8 cellular contexts compared by ENCODE assay signal in the genomic region with DNA sequence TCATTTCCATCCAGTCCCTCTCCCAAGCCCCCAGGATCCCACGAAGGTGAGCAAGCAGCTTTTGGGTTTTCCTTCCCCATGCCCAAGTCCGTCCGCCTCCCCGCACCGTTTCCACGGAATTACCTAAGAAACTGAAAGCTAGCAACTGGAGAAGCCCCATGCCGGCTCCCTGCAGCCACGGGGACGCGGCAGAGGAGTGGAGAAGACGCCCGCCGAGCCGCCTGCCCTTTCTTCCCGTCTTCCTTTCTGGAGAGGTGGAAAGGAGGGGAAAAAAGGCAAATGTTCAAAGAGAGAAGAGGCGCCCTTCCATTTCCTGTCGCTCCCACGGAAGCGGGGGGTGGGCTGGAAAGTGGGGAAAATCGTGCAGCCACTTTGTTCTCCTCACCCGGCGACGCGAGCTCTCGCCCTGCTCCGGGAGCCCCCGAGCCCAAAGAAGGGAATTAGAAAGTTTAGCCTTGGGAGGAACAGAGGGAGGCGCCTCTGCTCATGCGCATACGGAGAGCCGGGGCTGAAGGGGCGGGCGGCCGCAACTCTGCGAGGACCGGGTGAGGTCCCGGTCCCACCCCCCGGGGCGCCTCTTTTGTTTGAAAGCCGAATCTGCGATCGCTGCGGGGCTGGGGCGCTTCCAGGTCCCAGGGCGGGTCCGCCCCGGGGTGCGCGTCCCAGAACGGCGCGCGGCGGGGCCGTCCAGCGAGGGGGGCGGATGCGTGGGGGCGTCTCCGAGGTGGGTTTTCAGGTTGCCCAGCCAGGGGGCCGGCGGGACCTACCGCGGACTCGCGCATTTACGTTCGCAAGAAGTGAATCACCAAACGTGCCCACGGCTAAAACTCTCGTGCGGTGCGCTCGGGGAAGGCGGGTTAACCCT. TPM values are rescaled to one million over a fixed set of nuclear protein-coding genes. Genes with fewer than 3 reads are reported as not detected.
DNase-seq lines count a peak whose midpoint lies in the region; ATAC-seq and TF ChIP-seq lines count a peak whose summit lies in the region.

A gene (minus strand): TSS at position 436 of the 865 bp plus-strand sequence. CDS start 276 bp downstream, at position 160.

- H3K27ac Mint-ChIP-seq in GM23338: no peak within 1 kb of the TSS

- peaks cover 67% of the 10 kb centered on the region for H3K27me3 Mint-ChIP-seq in GM23338 (ENCODE audit: insufficient read depth, low read depth, poor library complexity)

- no peaks in the 10 kb centered on the region for H3K79me2 ChIP-seq in GM23338 (replicated peaks; ENCODE audit: insufficient read depth)

- in situ Hi-C loops in ACHN (cut with HindIII; ENCODE audit: low pct_ligation_motif_present, low pct_unique_long_range_greater_than_20kb, low sequenced_read_pairs): no loop called here

- no peaks in the 10 kb centered on the region; the same call in 2 of the 3 replicates for H3K36me3 Mint-ChIP-seq in GM23338 (ENCODE audit: low read depth)

- H3K27ac ChIP-seq in GM23338 (ENCODE audit: low read depth): no peak within 1 kb of the TSS

- H3K4me3 ChIP-seq in GM23338: peak within 1 kb of the TSS; percentile 92

- no peaks in the 10 kb centered on the region; the same call in 1 of the 2 replicates for H4K20me1 ChIP-seq in GM23338 (replicated peaks; ENCODE audit: insufficient read depth)

- peak within 1 kb of the TSS; percentile 98 for H3K4me2 ChIP-seq in GM23338

- peak within 1 kb of the TSS; percentile 94 for H2AFZ ChIP-seq in GM23338

- no peaks in the 10 kb centered on the region for H3K9me2 ChIP-seq in GM23338 (ENCODE audit: insufficient read depth)

- peaks cover 4% of the 10 kb centered on the region; the same call in 2 of the 3 replicates for H3K9me3 Mint-ChIP-seq in GM23338

- H3K4me1 ChIP-seq in GM23338 (ENCODE audit: insufficient read depth): peaks cover 20% of the 10 kb centered on the region; the same call in 1 of the 2 replicates

- peaks cover 21% of the 10 kb centered on the region for H3K4me1 Mint-ChIP-seq in GM23338

- no peak for TF ChIP-seq CTCF in GM23338 (conservative IDR thresholded peaks at IDR 0.05; ENCODE audit: low read depth in 2 of 2)

- H3F3A ChIP-seq in GM23338 (replicated peaks; ENCODE audit: low read depth): peaks cover 6% of the 10 kb centered on the region; the same call in 1 of the 2 replicates

- H3K4me3 Mint-ChIP-seq in GM23338: peak within 1 kb of the TSS; percentile 86

- ATAC-seq in GM23338 (peak; percentile 62), HG03025 (IDR thresholded peaks at IDR 0.05; ENCODE audit: low FRiP score, unreplicated experiment) (no peak)

- peak; percentile 93 for DNase-seq in ACHN
- DNase-seq in GM23338 (ENCODE audit: low spot score): peak; percentile 87
- peak; percentile 82 for DNase-seq in RKO (ENCODE audit: low spot score)
- DNase-seq in cortex of kidney (lab: John Stamatoyannopoulos, UW): peak; percentile 17
- DNase-seq in kidney tubule cell (ENCODE audit: low spot score): peak; percentile 90
- DNase-seq in stimulated activated CD8-positive, alpha-beta memory T cell treated with anti-CD3 and anti-CD28 coated beads, Interleukin-4, amount 100 ng/mL, for 48 hours: peak; percentile 41
- no peak for DNase-seq in NCI-H187 treated with DMSO at 0.1 percent for 48 hours (lab: John Stamatoyannopoulos, UW)

- H3K36me3 ChIP-seq in GM23338 (ENCODE audit: insufficient read depth): peaks cover 4% of the 10 kb centered on the region; the same call in 1 of the 2 replicates

- H3K27me3 ChIP-seq in GM23338 (ENCODE audit: insufficient read depth): peaks cover 75% of the 10 kb centered on the region

TF ChIP-seq in GM23338, 12 proteins besides CTCF, POLR2A, EP300 and RAD21 (continues in another document):
- peak; percentile 58 for TF ChIP-seq POLR2AphosphoS5 (IDR thresholded peaks at IDR 0.05; ENCODE audit: low read depth)
- TF ChIP-seq, protein P1, sequence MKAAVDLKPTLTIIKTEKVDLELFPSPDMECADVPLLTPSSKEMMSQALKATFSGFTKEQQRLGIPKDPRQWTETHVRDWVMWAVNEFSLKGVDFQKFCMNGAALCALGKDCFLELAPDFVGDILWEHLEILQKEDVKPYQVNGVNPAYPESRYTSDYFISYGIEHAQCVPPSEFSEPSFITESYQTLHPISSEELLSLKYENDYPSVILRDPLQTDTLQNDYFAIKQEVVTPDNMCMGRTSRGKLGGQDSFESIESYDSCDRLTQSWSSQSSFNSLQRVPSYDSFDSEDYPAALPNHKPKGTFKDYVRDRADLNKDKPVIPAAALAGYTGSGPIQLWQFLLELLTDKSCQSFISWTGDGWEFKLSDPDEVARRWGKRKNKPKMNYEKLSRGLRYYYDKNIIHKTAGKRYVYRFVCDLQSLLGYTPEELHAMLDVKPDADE (IDR thresholded peaks at IDR 0.05): no peak
- TF ChIP-seq ZNF114 (CRISPR knock-in tag; IDR thresholded peaks at IDR 0.05): no peak
- TF ChIP-seq ZNF331 (CRISPR knock-in tag; IDR thresholded peaks at IDR 0.05; ENCODE audit: low read depth): no peak
- no peak for TF ChIP-seq STAT1 (IDR thresholded peaks at IDR 0.05; ENCODE audit: unreplicated experiment)
- TF ChIP-seq CREB1 (CRISPR knock-in tag; IDR thresholded peaks at IDR 0.05; ENCODE audit: low read depth): no peak
- TF ChIP-seq EZH2 (IDR thresholded peaks at IDR 0.05; ENCODE audit: low read depth, unreplicated experiment): peak; percentile 71
- TF ChIP-seq, protein P2, sequence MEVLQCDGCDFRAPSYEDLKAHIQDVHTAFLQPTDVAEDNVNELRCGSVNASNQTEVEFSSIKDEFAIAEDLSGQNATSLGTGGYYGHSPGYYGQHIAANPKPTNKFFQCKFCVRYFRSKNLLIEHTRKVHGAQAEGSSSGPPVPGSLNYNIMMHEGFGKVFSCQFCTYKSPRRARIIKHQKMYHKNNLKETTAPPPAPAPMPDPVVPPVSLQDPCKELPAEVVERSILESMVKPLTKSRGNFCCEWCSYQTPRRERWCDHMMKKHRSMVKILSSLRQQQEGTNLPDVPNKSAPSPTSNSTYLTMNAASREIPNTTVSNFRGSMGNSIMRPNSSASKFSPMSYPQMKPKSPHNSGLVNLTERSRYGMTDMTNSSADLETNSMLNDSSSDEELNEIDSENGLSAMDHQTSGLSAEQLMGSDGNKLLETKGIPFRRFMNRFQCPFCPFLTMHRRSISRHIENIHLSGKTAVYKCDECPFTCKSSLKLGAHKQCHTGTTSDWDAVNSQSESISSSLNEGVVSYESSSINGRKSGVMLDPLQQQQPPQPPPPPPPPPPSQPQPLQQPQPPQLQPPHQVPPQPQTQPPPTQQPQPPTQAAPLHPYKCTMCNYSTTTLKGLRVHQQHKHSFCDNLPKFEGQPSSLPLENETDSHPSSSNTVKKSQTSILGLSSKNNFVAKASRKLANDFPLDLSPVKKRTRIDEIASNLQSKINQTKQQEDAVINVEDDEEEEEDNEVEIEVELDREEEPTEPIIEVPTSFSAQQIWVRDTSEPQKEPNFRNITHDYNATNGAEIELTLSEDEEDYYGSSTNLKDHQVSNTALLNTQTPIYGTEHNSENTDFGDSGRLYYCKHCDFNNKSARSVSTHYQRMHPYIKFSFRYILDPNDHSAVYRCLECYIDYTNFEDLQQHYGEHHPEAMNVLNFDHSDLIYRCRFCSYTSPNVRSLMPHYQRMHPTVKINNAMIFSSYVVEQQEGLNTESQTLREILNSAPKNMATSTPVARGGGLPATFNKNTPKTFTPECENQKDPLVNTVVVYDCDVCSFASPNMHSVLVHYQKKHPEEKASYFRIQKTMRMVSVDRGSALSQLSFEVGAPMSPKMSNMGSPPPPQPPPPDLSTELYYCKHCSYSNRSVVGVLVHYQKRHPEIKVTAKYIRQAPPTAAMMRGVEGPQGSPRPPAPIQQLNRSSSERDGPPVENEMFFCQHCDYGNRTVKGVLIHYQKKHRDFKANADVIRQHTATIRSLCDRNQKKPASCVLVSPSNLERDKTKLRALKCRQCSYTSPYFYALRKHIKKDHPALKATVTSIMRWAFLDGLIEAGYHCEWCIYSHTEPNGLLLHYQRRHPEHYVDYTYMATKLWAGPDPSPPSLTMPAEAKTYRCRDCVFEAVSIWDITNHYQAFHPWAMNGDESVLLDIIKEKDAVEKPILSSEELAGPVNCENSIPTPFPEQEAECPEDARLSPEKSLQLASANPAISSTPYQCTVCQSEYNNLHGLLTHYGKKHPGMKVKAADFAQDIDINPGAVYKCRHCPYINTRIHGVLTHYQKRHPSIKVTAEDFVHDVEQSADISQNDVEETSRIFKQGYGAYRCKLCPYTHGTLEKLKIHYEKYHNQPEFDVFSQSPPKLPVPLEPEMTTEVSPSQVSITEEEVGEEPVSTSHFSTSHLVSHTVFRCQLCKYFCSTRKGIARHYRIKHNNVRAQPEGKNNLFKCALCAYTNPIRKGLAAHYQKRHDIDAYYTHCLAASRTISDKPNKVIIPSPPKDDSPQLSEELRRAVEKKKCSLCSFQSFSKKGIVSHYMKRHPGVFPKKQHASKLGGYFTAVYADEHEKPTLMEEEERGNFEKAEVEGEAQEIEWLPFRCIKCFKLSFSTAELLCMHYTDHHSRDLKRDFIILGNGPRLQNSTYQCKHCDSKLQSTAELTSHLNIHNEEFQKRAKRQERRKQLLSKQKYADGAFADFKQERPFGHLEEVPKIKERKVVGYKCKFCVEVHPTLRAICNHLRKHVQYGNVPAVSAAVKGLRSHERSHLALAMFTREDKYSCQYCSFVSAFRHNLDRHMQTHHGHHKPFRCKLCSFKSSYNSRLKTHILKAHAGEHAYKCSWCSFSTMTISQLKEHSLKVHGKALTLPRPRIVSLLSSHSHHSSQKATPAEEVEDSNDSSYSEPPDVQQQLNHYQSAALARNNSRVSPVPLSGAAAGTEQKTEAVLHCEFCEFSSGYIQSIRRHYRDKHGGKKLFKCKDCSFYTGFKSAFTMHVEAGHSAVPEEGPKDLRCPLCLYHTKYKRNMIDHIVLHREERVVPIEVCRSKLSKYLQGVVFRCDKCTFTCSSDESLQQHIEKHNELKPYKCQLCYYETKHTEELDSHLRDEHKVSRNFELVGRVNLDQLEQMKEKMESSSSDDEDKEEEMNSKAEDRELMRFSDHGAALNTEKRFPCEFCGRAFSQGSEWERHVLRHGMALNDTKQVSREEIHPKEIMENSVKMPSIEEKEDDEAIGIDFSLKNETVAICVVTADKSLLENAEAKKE (CRISPR knock-in tag; IDR thresholded peaks at IDR 0.05): no peak

RNA-seq across cellular contexts. Expression of the gene that starts here (rescaled TPM):
- 57.6 and 57.8 TPM in 2 replicates for total RNA-seq in GM23338 (2014; rRNA removed; shearing (Covaris generic))
- 50.0 and 53.5 TPM in 2 replicates for polyA plus RNA-seq in GM23338 (2016; fragmentation: Nextera tagmentation; extraction: Ambion mirVana)
